8 cellular contexts compared by ENCODE assay signal in the genomic region with DNA sequence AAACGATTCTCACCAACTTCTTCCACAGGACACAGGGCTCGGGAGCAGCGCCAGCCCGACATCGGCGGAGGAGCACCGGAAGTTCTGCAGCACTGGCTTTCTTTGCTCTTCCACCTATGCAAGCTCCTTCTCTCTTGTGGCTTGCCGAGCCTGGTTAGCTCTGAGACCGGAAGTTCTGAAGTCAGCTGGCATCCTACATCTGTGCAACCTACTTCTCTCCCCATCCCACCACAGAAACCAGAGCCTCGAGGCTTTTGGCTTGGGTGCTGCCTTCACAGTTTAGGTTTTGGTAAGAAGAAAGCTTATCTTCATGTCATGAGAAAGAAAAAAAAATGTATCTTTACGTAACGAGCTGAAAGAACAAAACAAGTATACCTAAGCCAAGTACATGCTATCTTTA.
DNase-seq lines count a peak whose midpoint lies in the region; ATAC-seq and TF ChIP-seq lines count a peak whose summit lies in the region.

No MANE protein-coding gene starts in this region.

- H3K27ac ChIP-seq in coronary artery (peak overlapping the region; percentile 44 to 69), sigmoid colon (peak overlapping the region in 3 of 4 donors; percentile 5 to 52 (median 24))

- WGBS in sigmoid colon, 2 donors = 44 to 78% methylated on average over 12 of the region's 12 CpGs

- TF ChIP-seq EP300 in sigmoid colon (IDR thresholded peaks at IDR 0.05) = no peak

- peak; percentile 39 to 68 (median 60) for DNase-seq in activated CD4-positive, CD25-positive, alpha-beta regulatory T cell (lab: John Stamatoyannopoulos, UW)
- no peak for DNase-seq in coronary artery (ENCODE audit: low spot score)
- DNase-seq in sigmoid colon = no peak
- no peak for DNase-seq in NCI-H82 (lab: John Stamatoyannopoulos, UW)
- no peak for DNase-seq in NCI-H2196 treated with DMSO at 0.1 percent for 48 hours (lab: John Stamatoyannopoulos, UW; ENCODE audit: unreplicated experiment)
- DNase-seq in NCI-H774 (lab: John Stamatoyannopoulos, UW) = no peak

- intact Hi-C loops in sigmoid colon (cut with DNase I) = loop anchor here (10.0 kb wide), 1 partner anchor 274 kb away; a partner anchor contains a TSS

- ATAC-seq in GM19351 (IDR thresholded peaks at IDR 0.05; ENCODE audit: unreplicated experiment) (peak; percentile 98), HG03432 (IDR thresholded peaks at IDR 0.05; ENCODE audit: unreplicated experiment) (peak; percentile 99)

- no peaks in the 10 kb centered on the region for H3K9me3 ChIP-seq in sigmoid colon

- peaks cover 0 to 68% (median 55%) of the 10 kb centered on the region in 4 donors for H3K4me1 ChIP-seq in sigmoid colon

- H3K27me3 ChIP-seq in sigmoid colon = no peaks in the 10 kb centered on the region

- TF ChIP-seq CTCF in coronary artery (IDR thresholded peaks at IDR 0.05) = no peak
- no peak for TF ChIP-seq CTCF in sigmoid colon (IDR thresholded peaks at IDR 0.05)

- H3K4me3 ChIP-seq in coronary artery (peak overlapping the region; percentile 40), sigmoid colon (peak overlapping the region in 1 of 4 donors; percentile 19)

- TF ChIP-seq POLR2A in sigmoid colon (IDR thresholded peaks at IDR 0.05) = no peak

- no peaks in the 10 kb centered on the region for H3K36me3 ChIP-seq in sigmoid colon

Comparison
In these comparisons a context has a peak if more than half of its experiments do, and no peak if none do; other contexts are left out.
1. DNase-seq: peak in activated CD4-positive, CD25-positive, alpha-beta regulatory T cell (4 of 4); none in coronary artery (single experiment), sigmoid colon (single experiment), NCI-H82 (single experiment), NCI-H2196 treated with DMSO at 0.1 percent for 48 hours (single experiment) and NCI-H774 (single experiment).